26 cellular contexts compared by ENCODE assay signal in genomic region chr5:66722653-66723052, GRCh38.
"Had no signal": no experiment of that assay in that cellular context is flagged by ENCODE, and none has a peak within 500 bp of the region (broad histone marks: within the 10 kb centered on the region; RNA-seq: fewer than 3 reads in every experiment).

No MANE protein-coding gene starts in this region.

- ATAC-seq: activated CD8-positive, alpha-beta T cell treated with anti-CD3 and anti-CD28 coated beads, Interleukin-2, amount 10 ng/mL, durations not matched to agents 7 days and 5 days; T-cell; WTC11 had no signal

- H3K36me3 ChIP-seq: adrenal gland, breast epithelium had no signal

- H3K4me1 Mint-ChIP-seq: T-cell had no signal

- H3K27ac ChIP-seq: adrenal gland, breast epithelium had no signal

- H3K27me3 ChIP-seq: adrenal gland, breast epithelium had no signal

- H3K9me3 ChIP-seq: adrenal gland, breast epithelium had no signal

- H3K27ac Mint-ChIP-seq: activated CD8-positive, alpha-beta T cell treated with anti-CD3 and anti-CD28 coated beads, Interleukin-2, amount 10 ng/mL, durations not matched to agents 7 days and 5 days; activated naive CD8-positive, alpha-beta T cell treated with anti-CD3 and anti-CD28 coated beads, Interleukin-2, amount 10 ng/mL, durations not matched to agents 7 days and 5 days; T-cell; WTC11 had no signal

- H3K4me3 ChIP-seq: adrenal gland, breast epithelium had no signal

- H3K4me3 Mint-ChIP-seq: activated CD8-positive, alpha-beta T cell treated with anti-CD3 and anti-CD28 coated beads, Interleukin-2, amount 10 ng/mL, durations not matched to agents 7 days and 5 days; activated naive CD8-positive, alpha-beta T cell treated with anti-CD3 and anti-CD28 coated beads, Interleukin-2, amount 10 ng/mL, durations not matched to agents 7 days and 5 days; T-cell; WTC11 had no signal

- H3K4me1 ChIP-seq: adrenal gland, breast epithelium had no signal

- H3K36me3 Mint-ChIP-seq: activated naive CD8-positive, alpha-beta T cell treated with anti-CD3 and anti-CD28 coated beads, Interleukin-2, amount 10 ng/mL, durations not matched to agents 7 days and 5 days; T-cell; WTC11 had no signal

- DNase-seq: activated CD4-positive, alpha-beta T cell treated with anti-CD3 and anti-CD28 coated beads for 48 hours; activated CD4-positive, alpha-beta T cell treated with anti-CD3 and anti-CD28 coated beads, Interleukin-2, amount 50 U/mL, for 4 hours; activated CD4-positive, CD25-positive, alpha-beta regulatory T cell treated with anti-CD3 and anti-CD28 coated beads, Interleukin-2, amount 50 U/mL, for 72 hours; activated CD8-positive, alpha-beta memory T cell treated with anti-CD3 and anti-CD28 coated beads, Interleukin-2, amount 50 U/mL, for 48 hours; activated CD8-positive, alpha-beta T cell treated with anti-CD3 and anti-CD28 coated beads, Interleukin-2, amount 10 ng/mL, durations not matched to agents 7 days and 5 days; activated naive CD4-positive, alpha-beta T cell treated with anti-CD3 and anti-CD28 coated beads, Interleukin-2, amount 50 U/mL, for 16 hours; activated naive CD8-positive, alpha-beta T cell treated with anti-CD3 and anti-CD28 coated beads, Interleukin-2, amount 10 ng/mL, durations not matched to agents 7 days and 5 days; activated T-cell treated with anti-CD3 and anti-CD28 coated beads, Interleukin-2, amount 50 U/mL, for 1 hour; anterior cingulate cortex; caudate nucleus; KBM-7; NCI-H1048; NCI-H146; NCI-H187 treated with DMSO at 0.1 percent for 48 hours; NCI-H2171; NCI-H2227 treated with DMSO at 0.1 percent for 48 hours; NCI-H510A; NCI-H526 treated with DMSO at 0.1 percent for 48 hours; NK-92 treated with Interleukin-12 subunit alpha and Interleukin-12 subunit beta, amount 100 ng/mL, for 24 hours; SIG-M5; T-cell; T-helper 2 cell; T1000 had no signal

- H3K9me3 Mint-ChIP-seq: activated naive CD8-positive, alpha-beta T cell treated with anti-CD3 and anti-CD28 coated beads, Interleukin-2, amount 10 ng/mL, durations not matched to agents 7 days and 5 days; T-cell; WTC11 had no signal
